In the genomic region with DNA sequence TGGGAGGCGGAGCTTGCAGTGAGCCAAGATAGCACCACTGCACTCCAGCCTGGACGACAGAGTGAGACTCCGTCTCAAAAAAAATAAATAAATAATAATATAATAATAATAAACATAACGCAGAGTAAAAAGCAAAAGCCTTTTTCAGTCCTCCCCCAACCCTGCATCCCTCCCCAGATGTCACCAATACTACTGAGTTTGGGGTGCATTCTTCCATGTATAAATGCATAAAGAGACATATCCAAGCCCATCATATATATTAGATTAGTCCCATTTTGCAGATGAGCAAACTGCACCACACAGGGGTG, we compare ENCODE assay signal across 8 cellular contexts. TPM values are rescaled to one million over a fixed set of nuclear protein-coding genes. Genes with fewer than 3 reads are reported as not detected.
DNase-seq lines count a peak whose midpoint lies in the region; ATAC-seq lines count a peak whose summit lies in the region.

No MANE protein-coding gene starts in this region.

- H3K27me3 Mint-ChIP-seq in T-helper 2 cell treated with Interferon-gamma antibody and Interleukin-4, amounts not matched to agents 5 μg/mL and 100 μg/mL, for 36 hours (ENCODE audit: low read depth), result peaks cover 19% of the 10 kb centered on the region
- peaks cover 65% of the 10 kb centered on the region for H3K27me3 Mint-ChIP-seq in activated naive CD8-positive, alpha-beta T cell treated with anti-CD3 and anti-CD28 coated beads for 36 hours
- H3K27me3 Mint-ChIP-seq in stimulated activated naive CD8-positive, alpha-beta T cell treated with anti-CD3 and anti-CD28 coated beads, Interleukin-15, amount 100 ng/mL, for 72 hours, result peaks cover 73% of the 10 kb centered on the region

- H3K4me3 Mint-ChIP-seq in T-helper 2 cell treated with Interferon-gamma antibody and Interleukin-4, amounts not matched to agents 5 μg/mL and 100 μg/mL, for 36 hours, result peak overlapping the region; percentile 81
- peak overlapping the region; percentile 72 for H3K4me3 Mint-ChIP-seq in activated naive CD8-positive, alpha-beta T cell treated with anti-CD3 and anti-CD28 coated beads for 36 hours
- peak overlapping the region; percentile 67 to 71 for H3K4me3 Mint-ChIP-seq in stimulated activated naive CD8-positive, alpha-beta T cell treated with anti-CD3 and anti-CD28 coated beads, Interleukin-15, amount 100 ng/mL, for 72 hours

- H3K9me3 Mint-ChIP-seq in T-helper 2 cell treated with Interferon-gamma antibody and Interleukin-4, amounts not matched to agents 5 μg/mL and 100 μg/mL, for 36 hours, result no peaks in the 10 kb centered on the region
- no peaks in the 10 kb centered on the region for H3K9me3 Mint-ChIP-seq in activated naive CD8-positive, alpha-beta T cell treated with anti-CD3 and anti-CD28 coated beads for 36 hours
- no peaks in the 10 kb centered on the region for H3K9me3 Mint-ChIP-seq in stimulated activated naive CD8-positive, alpha-beta T cell treated with anti-CD3 and anti-CD28 coated beads, Interleukin-15, amount 100 ng/mL, for 72 hours

- H3K9me3 ChIP-seq in iPS-20b (ENCODE audit: insufficient read depth, low read depth, low read length), result no peaks in the 10 kb centered on the region

- H3K36me3 ChIP-seq in iPS-20b (ENCODE audit: insufficient read depth, low read depth, low read length), result no peaks in the 10 kb centered on the region

- H3K27me3 ChIP-seq in iPS-20b (ENCODE audit: insufficient read depth, low read length), result peaks cover 35% of the 10 kb centered on the region

- peak overlapping the region; percentile 31 for H3K27ac Mint-ChIP-seq in T-helper 2 cell treated with Interferon-gamma antibody and Interleukin-4, amounts not matched to agents 5 μg/mL and 100 μg/mL, for 36 hours
- no peak overlapping the region for H3K27ac Mint-ChIP-seq in activated naive CD8-positive, alpha-beta T cell treated with anti-CD3 and anti-CD28 coated beads for 36 hours
- H3K27ac Mint-ChIP-seq in stimulated activated naive CD8-positive, alpha-beta T cell treated with anti-CD3 and anti-CD28 coated beads, Interleukin-15, amount 100 ng/mL, for 72 hours, result no peak overlapping the region

- no peak overlapping the region for H3K27ac ChIP-seq in iPS-20b (ENCODE audit: low read length)

- DNase-seq in T-helper 2 cell treated with Interferon-gamma antibody and Interleukin-4, amounts not matched to agents 5 μg/mL and 100 μg/mL, for 36 hours (ENCODE audit: low spot score), result no peak
- DNase-seq in T-helper 2 cell (no peak), OCI-M1 (lab: John Stamatoyannopoulos, UW) (no peak), MV-4-11 (lab: John Stamatoyannopoulos, UW) (no peak)
- DNase-seq in activated naive CD8-positive, alpha-beta T cell treated with anti-CD3 and anti-CD28 coated beads for 36 hours, result no peak
- no peak for DNase-seq in stimulated activated naive CD8-positive, alpha-beta T cell treated with anti-CD3 and anti-CD28 coated beads, Interleukin-15, amount 100 ng/mL, for 72 hours

- H3K4me1 ChIP-seq in iPS-20b (ENCODE audit: insufficient read depth, low read length), result peaks cover 3% of the 10 kb centered on the region; the same call in 1 of the 2 replicates

- H3K4me1 Mint-ChIP-seq in T-helper 2 cell treated with Interferon-gamma antibody and Interleukin-4, amounts not matched to agents 5 μg/mL and 100 μg/mL, for 36 hours (ENCODE audit: low read depth), result peaks cover 22% of the 10 kb centered on the region
- H3K4me1 Mint-ChIP-seq in activated naive CD8-positive, alpha-beta T cell treated with anti-CD3 and anti-CD28 coated beads for 36 hours, result peaks cover 18% of the 10 kb centered on the region
- peaks cover 40% of the 10 kb centered on the region for H3K4me1 Mint-ChIP-seq in stimulated activated naive CD8-positive, alpha-beta T cell treated with anti-CD3 and anti-CD28 coated beads, Interleukin-15, amount 100 ng/mL, for 72 hours

- H3K4me3 ChIP-seq in iPS-20b (ENCODE audit: low read length), result peak overlapping the region; percentile 57

- ATAC-seq in stimulated activated naive CD8-positive, alpha-beta T cell treated with anti-CD3 and anti-CD28 coated beads, Interleukin-15, amount 100 ng/mL, for 72 hours, result no peak
- ATAC-seq in GM19463 (IDR thresholded peaks at IDR 0.05; ENCODE audit: unreplicated experiment), result no peak

- H3K36me3 Mint-ChIP-seq in T-helper 2 cell treated with Interferon-gamma antibody and Interleukin-4, amounts not matched to agents 5 μg/mL and 100 μg/mL, for 36 hours (ENCODE audit: low read depth), result no peaks in the 10 kb centered on the region
- H3K36me3 Mint-ChIP-seq in activated naive CD8-positive, alpha-beta T cell treated with anti-CD3 and anti-CD28 coated beads for 36 hours, result no peaks in the 10 kb centered on the region

- no peak overlapping the region; the same call in 1 of the 2 replicates for H3K9ac ChIP-seq in iPS-20b (ENCODE audit: low read depth, low read length)

RNA-seq across cellular contexts. Expression of gene ADAMTSL4, which starts 0.9 kb away (rescaled TPM):
- total RNA-seq in activated naive CD8-positive, alpha-beta T cell treated with anti-CD3 and anti-CD28 coated beads for 36 hours, result under 1 TPM; 0.06 to 0.10 TPM

RNA-seq across cellular contexts. Expression of gene MCL1, which starts 31.1 kb away (rescaled TPM):
- 100 to 1,000 TPM; 209 to 217 TPM for total RNA-seq in activated naive CD8-positive, alpha-beta T cell treated with anti-CD3 and anti-CD28 coated beads for 36 hours

RNA-seq across cellular contexts. Expression of gene FALEC, which starts 32.7 kb away (rescaled TPM):
- total RNA-seq in activated naive CD8-positive, alpha-beta T cell treated with anti-CD3 and anti-CD28 coated beads for 36 hours, result not detected

RNA-seq across cellular contexts. Expression of gene ECM1, which starts 40.4 kb away (rescaled TPM):
- under 1 TPM; 0.88 to 0.99 TPM for total RNA-seq in activated naive CD8-positive, alpha-beta T cell treated with anti-CD3 and anti-CD28 coated beads for 36 hours
